Comparison of ENCODE assay signal across 8 cellular contexts in the genomic region with DNA sequence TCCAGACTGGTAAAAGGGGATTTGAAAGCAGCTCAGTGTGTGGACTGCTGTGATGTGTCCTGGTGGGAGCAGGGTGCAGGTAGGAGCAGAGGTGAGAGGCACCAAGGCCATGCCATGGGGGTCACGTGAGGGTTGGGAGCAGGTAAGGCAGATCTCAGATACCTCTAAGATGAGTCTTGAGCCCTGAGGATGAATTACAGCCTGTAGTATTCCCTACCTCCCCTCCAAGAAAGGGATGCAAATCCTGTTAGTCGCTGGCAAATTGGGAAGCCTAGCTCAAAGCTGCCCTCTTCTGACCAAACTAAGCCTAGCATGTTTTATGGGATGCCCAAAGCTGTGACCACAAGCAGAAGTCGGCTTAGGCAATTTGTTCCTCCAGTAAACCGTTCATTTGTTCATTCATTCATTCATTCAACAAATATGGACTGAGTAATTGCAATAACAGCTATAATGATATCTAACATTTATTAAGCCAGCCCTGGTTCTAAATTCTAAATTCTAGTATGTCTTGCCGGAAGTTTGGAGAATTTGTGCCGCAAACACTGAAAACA. TPM values are rescaled to one million over a fixed set of nuclear protein-coding genes. Genes with fewer than 3 reads are reported as not detected.
DNase-seq lines count a peak whose midpoint lies in the region; ATAC-seq and TF ChIP-seq lines count a peak whose summit lies in the region.

No MANE protein-coding gene starts in this region.

- DNase-seq in AG20443 (ENCODE audit: low spot score) (peak; percentile 80), GM19238 (ENCODE audit: insufficient read length, low spot score) (peak; percentile 30), NCI-H2171 treated with DMSO at 0.1 percent for 48 hours (lab: John Stamatoyannopoulos, UW) (peak; percentile 69), coronary artery (ENCODE audit: low spot score) (no peak), left lobe of liver (ENCODE audit: low spot score) (peak; percentile 61)
- peak; percentile 7 to 61 (median 33) for DNase-seq in stimulated activated naive CD4-positive, alpha-beta T cell (lab: John Stamatoyannopoulos, UW)

- peak; percentile 74 for TF ChIP-seq CTCF in VCaP (conservative IDR thresholded peaks at IDR 0.05)
- peak; percentile 39 for TF ChIP-seq CTCF in coronary artery (IDR thresholded peaks at IDR 0.05)

- peak; percentile 47 for ATAC-seq in left lobe of liver
- ATAC-seq in HG03521 (IDR thresholded peaks at IDR 0.05; ENCODE audit: unreplicated experiment), result no peak

- H3K4me3 ChIP-seq in coronary artery, result no peak overlapping the region

- no peak overlapping the region for H3K27ac ChIP-seq in VCaP
- H3K27ac ChIP-seq in coronary artery, result no peak overlapping the region

RNA-seq across cellular contexts. Expression of a gene that starts 3.9 kb away (rescaled TPM):
- 1.7 TPM for total RNA-seq in left lobe of liver

RNA-seq across cellular contexts. Expression of a gene that starts 31.3 kb away (rescaled TPM):
- not detected for total RNA-seq in left lobe of liver
